15 cellular contexts compared by ENCODE assay signal in the genomic region with DNA sequence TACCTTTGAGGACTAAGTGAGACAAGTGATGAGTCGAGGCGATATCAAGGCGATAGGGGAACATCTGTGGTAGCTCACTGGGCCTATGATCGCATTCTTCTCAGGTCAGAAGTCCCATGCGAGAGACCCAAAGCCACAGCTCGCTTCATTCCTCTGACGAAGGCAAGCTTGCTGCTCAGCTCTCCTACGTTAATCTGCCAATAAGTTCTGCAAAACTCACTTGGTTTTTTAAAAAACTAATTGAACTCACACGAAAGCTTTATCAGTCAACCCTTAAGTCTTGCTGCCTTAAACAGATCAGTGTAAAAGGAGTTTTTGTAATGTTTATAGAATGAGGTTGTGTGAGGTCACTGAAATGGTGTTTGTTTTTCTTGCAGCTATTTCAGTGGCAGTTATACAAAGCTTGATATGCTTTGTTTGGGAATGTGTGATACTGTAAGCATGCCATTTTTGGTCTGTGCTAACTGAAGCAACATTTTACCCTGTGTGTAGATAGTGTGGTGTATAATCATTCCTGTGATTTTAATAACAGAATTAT.
DNase-seq lines count a peak whose midpoint lies in the region; ATAC-seq and TF ChIP-seq lines count a peak whose summit lies in the region.
"Had no signal": no experiment of that assay in that cellular context is flagged by ENCODE, and none has a peak within 500 bp of the region (broad histone marks: within the 10 kb centered on the region; RNA-seq: fewer than 3 reads in every experiment).

No MANE protein-coding gene starts in this region.

- no peaks in the 10 kb centered on the region for H3K27me3 ChIP-seq in gastroesophageal sphincter
- H3K27me3 ChIP-seq in trophoblast cell (ENCODE audit: insufficient read depth, low read length): no peaks in the 10 kb centered on the region
- H3K27me3 ChIP-seq in prostate gland (replicated peaks; ENCODE audit: insufficient read depth): no peaks in the 10 kb centered on the region
- H3K27me3 ChIP-seq: dorsolateral prefrontal cortex, vagina had no signal

- TF ChIP-seq CTCF in gastroesophageal sphincter (IDR thresholded peaks at IDR 0.05): no peak
- no peak for TF ChIP-seq CTCF in prostate gland (IDR thresholded peaks at IDR 0.05)

- H2AFZ ChIP-seq in trophoblast cell (ENCODE audit: insufficient read depth, low read length, poor library complexity): no peak overlapping the region

- H2BK12ac ChIP-seq in trophoblast cell (ENCODE audit: low read length): peak overlapping the region; percentile 89

- H2BK120ac ChIP-seq in trophoblast cell (ENCODE audit: insufficient read depth, low read length, poor library complexity): peak overlapping the region; percentile 65

- peaks cover 3% of the 10 kb centered on the region for H3K79me2 ChIP-seq in trophoblast cell (ENCODE audit: control insufficient read depth, insufficient read depth, low read length, poor library complexity)

- H4K91ac ChIP-seq in trophoblast cell (ENCODE audit: low read depth, low read length): peak overlapping the region; percentile 19

- peak overlapping the region; percentile 74 for H3K14ac ChIP-seq in trophoblast cell (ENCODE audit: low read length)

- no peak overlapping the region for H3K23ac ChIP-seq in trophoblast cell (ENCODE audit: low read length)

- no peak for TF ChIP-seq EP300 in gastroesophageal sphincter (IDR thresholded peaks at IDR 0.05)

- in situ Hi-C loops in SK-MEL-5 (cut with HindIII; ENCODE audit: low pct_unique_long_range_greater_than_20kb, low sequenced_read_pairs): no loop called here

- H4K8ac ChIP-seq in trophoblast cell (ENCODE audit: low read depth, low read length): no peak overlapping the region

- H3K4ac ChIP-seq in trophoblast cell (ENCODE audit: low read depth, low read length): peak overlapping the region; percentile 61

- ATAC-seq in gastroesophageal sphincter: no peak
- ATAC-seq: CD8-positive, alpha-beta T cell; GM12878 had no signal

- no peak overlapping the region for H3K9ac ChIP-seq in trophoblast cell (ENCODE audit: low read length)

- TF ChIP-seq POLR2A in gastroesophageal sphincter (IDR thresholded peaks at IDR 0.05) (no peak), prostate gland (IDR thresholded peaks at IDR 0.05) (no peak)

- H3K4me2 ChIP-seq in trophoblast cell (ENCODE audit: low read length): no peak overlapping the region

- H2BK5ac ChIP-seq in trophoblast cell (ENCODE audit: low read depth, low read length, poor library complexity): no peak overlapping the region

- DNase-seq in ELR (ENCODE audit: low read depth): peak; percentile 42
- DNase-seq in SK-MEL-5 (ENCODE audit: low read depth, low spot score): peak; percentile 82
- peak; percentile 48 to 59 for DNase-seq in trophoblast cell
- DNase-seq in stimulated activated naive CD4-positive, alpha-beta T cell treated with Interleukin-2 at 50 U/mL for 16 hours (lab: John Stamatoyannopoulos, UW): no peak
- DNase-seq in T-helper 1 cell: no peak
- DNase-seq in SHP77 (lab: John Stamatoyannopoulos, UW): no peak
- no peak for DNase-seq in prostate gland (ENCODE audit: low spot score)
- DNase-seq: activated effector memory CD4-positive, alpha-beta T cell treated with anti-CD3 and anti-CD28 coated beads, Interleukin-2, amount 50 U/mL, for 16 hours; CD8-positive, alpha-beta T cell; dorsolateral prefrontal cortex; NCI-H2107; posterior cingulate gyrus had no signal

- peak overlapping the region; percentile 61 for H2AK5ac ChIP-seq in trophoblast cell (ENCODE audit: low read length)

- no peak overlapping the region for H3K18ac ChIP-seq in trophoblast cell (ENCODE audit: low read length)

- H3K27ac ChIP-seq in gastroesophageal sphincter: peak overlapping the region in 3 of 4 donors; percentile 35 to 73 (median 38)
- peak overlapping the region; percentile 61 for H3K27ac ChIP-seq in trophoblast cell (ENCODE audit: low read depth, low read length)
- H3K27ac ChIP-seq in prostate gland: peak overlapping the region in 1 of 2 donors; percentile 7
- H3K27ac ChIP-seq: dorsolateral prefrontal cortex, vagina had no signal

- H3K9me3 ChIP-seq in gastroesophageal sphincter (no peaks in the 10 kb centered on the region), trophoblast cell (ENCODE audit: insufficient read depth, low read depth, low read length) (no peaks in the 10 kb centered on the region), prostate gland (no peaks in the 10 kb centered on the region)
- H3K9me3 ChIP-seq: vagina had no signal

- peaks cover 13% of the 10 kb centered on the region for H3K79me1 ChIP-seq in trophoblast cell (ENCODE audit: low read length)

- H3K4me1 ChIP-seq in gastroesophageal sphincter (peaks cover 4 to 59% (median 5%) of the 10 kb centered on the region in 3 donors), trophoblast cell (ENCODE audit: control insufficient read depth in 1 of 2, insufficient read depth in 2 of 2, low read length in 2 of 2) (peaks cover 7 to 14% of the 10 kb centered on the region in 2 experiments), prostate gland (replicated peaks) (no peaks in the 10 kb centered on the region)
- H3K4me1 ChIP-seq: vagina had no signal

- H4K12ac ChIP-seq in trophoblast cell (ENCODE audit: low read depth, low read length): no peak overlapping the region

- 33 to 34% methylated on average over 7 to 8 of the region's 9 CpGs for WGBS in gastroesophageal sphincter (ENCODE audit: low coverage in 1 of 2), 2 donors
- WGBS in trophoblast cell (ENCODE audit: extremely low coverage, insufficient coverage, insufficient read length): no CpG with 5 or more reads among the region's 9 CpGs
- 35% methylated on average over 9 of the region's 9 CpGs for WGBS in prostate gland

- no peaks in the 10 kb centered on the region for H3K36me3 ChIP-seq in gastroesophageal sphincter
- H3K36me3 ChIP-seq in trophoblast cell (ENCODE audit: control insufficient read depth in 1 of 2, insufficient read depth in 2 of 2, low read length in 2 of 2): peaks cover 0 to 3% of the 10 kb centered on the region in 2 experiments
- H3K36me3 ChIP-seq in prostate gland: no peaks in the 10 kb centered on the region
- H3K36me3 ChIP-seq: vagina had no signal

- intact Hi-C loops in prostate gland (cut with DNase I): no loop called here

- H3K4me3 ChIP-seq in gastroesophageal sphincter: no peak overlapping the region
- H3K4me3 ChIP-seq in trophoblast cell (ENCODE audit: low read depth, low read length): no peak overlapping the region
- H3K4me3 ChIP-seq in prostate gland: no peak overlapping the region
- H3K4me3 ChIP-seq: dorsolateral prefrontal cortex, GM12878, vagina had no signal

Comparison
In these comparisons a context has a peak if more than half of its experiments do, and no peak if none do; other contexts are left out.
1. DNase-seq: peak in ELR (single experiment), SK-MEL-5 (single experiment) and trophoblast cell (2 of 2); none in stimulated activated naive CD4-positive, alpha-beta T cell treated with Interleukin-2 at 50 U/mL for 16 hours (single experiment), T-helper 1 cell (0 of 5), SHP77 (0 of 2) and prostate gland (single experiment).